8 cellular contexts compared by ENCODE assay signal in genomic region chr20:23358563-23358906, GRCh38. TPM values are rescaled to one million over a fixed set of nuclear protein-coding genes. Genes with fewer than 3 reads are reported as not detected.
A peak's percentile ranks its signal among the peaks of the same experiment; 100 is the strongest.
DNase-seq lines count a peak whose midpoint lies in the region; ATAC-seq and TF ChIP-seq lines count a peak whose summit lies in the region.

No MANE protein-coding gene starts in this region.

- intact Hi-C loops in left lung (cut with DNase I) = no loop called here

- H3K4me3 ChIP-seq in adipocyte (ENCODE audit: low read length) (peak overlapping the region; percentile 96), left lung (peak overlapping the region; percentile 55 to 56), thoracic aorta (peak overlapping the region; percentile 87)

- peak overlapping the region; percentile 92 for H3K4me3 Mint-ChIP-seq in activated T-cell treated with anti-CD3 and anti-CD28 coated beads, Interleukin-2, amount 50 U/mL, for 4 hours

- H3K36me3 ChIP-seq in adipocyte (ENCODE audit: control insufficient read depth, insufficient read depth, low read length, severe bottlenecking) (peaks cover 19% of the 10 kb centered on the region), left lung (peaks cover 0 to 27% of the 10 kb centered on the region in 2 donors), thoracic aorta (peaks cover 6% of the 10 kb centered on the region)

- H3K27me3 Mint-ChIP-seq in activated T-cell treated with anti-CD3 and anti-CD28 coated beads, Interleukin-2, amount 50 U/mL, for 4 hours (ENCODE audit: low read depth) = no peaks in the 10 kb centered on the region

- H3K27me3 ChIP-seq in adipocyte (replicated peaks; ENCODE audit: control insufficient read depth, insufficient read depth, low read length) (no peaks in the 10 kb centered on the region), left lung (no peaks in the 10 kb centered on the region), thoracic aorta (replicated peaks; ENCODE audit: insufficient read depth) (no peaks in the 10 kb centered on the region)

- TF ChIP-seq CTCF in left lung (IDR thresholded peaks at IDR 0.05) (no peak), thoracic aorta (IDR thresholded peaks at IDR 0.05) (no peak)

- H3K4me1 ChIP-seq in adipocyte (ENCODE audit: control insufficient read depth, insufficient read depth, low read length) (peaks cover 30% of the 10 kb centered on the region), left lung (peaks cover 19 to 41% of the 10 kb centered on the region in 2 donors), thoracic aorta (ENCODE audit: control insufficient read depth in 1 of 2, low read depth in 2 of 2) (peaks cover 12 to 32% of the 10 kb centered on the region in 2 donors)

- no peaks in the 10 kb centered on the region for H3K9me3 ChIP-seq in adipocyte (ENCODE audit: control insufficient read depth, low read length)
- no peaks in the 10 kb centered on the region for H3K9me3 ChIP-seq in left lung
- no peaks in the 10 kb centered on the region for H3K9me3 ChIP-seq in thoracic aorta

- peak overlapping the region; percentile 59 for H3K9ac ChIP-seq in adipocyte (ENCODE audit: low read length)

- POLR2A ChIA-PET in HEK293T (lab: Yijun Ruan, JAX) = interaction anchor here (0.8 to 5.7 kb wide), 8 partner anchors 7 to 666 kb away, joined by 3 to 67 read pairs (median 3); partner anchors contain the start of genes NAPB, NXT1 and THBD

- peaks cover 8% of the 10 kb centered on the region for H3K36me3 Mint-ChIP-seq in activated T-cell treated with anti-CD3 and anti-CD28 coated beads, Interleukin-2, amount 50 U/mL, for 4 hours (ENCODE audit: insufficient read depth)

- no peak for DNase-seq in activated T-cell treated with anti-CD3 and anti-CD28 coated beads, Interleukin-2, amount 50 U/mL, for 4 hours
- no peak for DNase-seq in activated T-cell treated with anti-CD3 and anti-CD28 coated beads, Interleukin-2, amount 50 U/mL, for 1 hour
- DNase-seq in adipocyte (ENCODE audit: low read depth) (no peak), left lung (no peak), thoracic aorta (ENCODE audit: low spot score) (no peak), GM19240 (ENCODE audit: insufficient read length, low spot score) (no peak), HEK293T (ENCODE audit: extremely low spot score) (no peak)

- H3K27ac ChIP-seq in left lung (peak overlapping the region; percentile 79 to 94), thoracic aorta (peak overlapping the region; percentile 59 to 97)

- no peak for ATAC-seq in activated T-cell treated with anti-CD3 and anti-CD28 coated beads, Interleukin-2, amount 50 U/mL, for 4 hours
- no peak for ATAC-seq in left lung
- ATAC-seq in thoracic aorta (ENCODE audit: insufficient number of reproducible peaks, low FRiP score, low read depth) = no peak
- ATAC-seq in HG03135 (IDR thresholded peaks at IDR 0.05; ENCODE audit: unreplicated experiment) = no peak

- H3K4me1 Mint-ChIP-seq in activated T-cell treated with anti-CD3 and anti-CD28 coated beads, Interleukin-2, amount 50 U/mL, for 4 hours (ENCODE audit: low read depth) = peaks cover 19% of the 10 kb centered on the region

- CTCF ChIA-PET in HEK293T (lab: Yijun Ruan, JAX) = no interaction called here

- no peaks in the 10 kb centered on the region for H3K9me3 Mint-ChIP-seq in activated T-cell treated with anti-CD3 and anti-CD28 coated beads, Interleukin-2, amount 50 U/mL, for 4 hours

TF ChIP-seq in HEK293T, 16 proteins besides CTCF, POLR2A, EP300 and RAD21:
- TF ChIP-seq BHLHE40 (IDR thresholded peaks at IDR 0.05; ENCODE audit: borderline replicate concordance) (no peak), L3MBTL2 (conservative IDR thresholded peaks at IDR 0.05) (no peak), SUZ12 (IDR thresholded peaks at IDR 0.05) (no peak), ZNF384 (IDR thresholded peaks at IDR 0.05) (no peak), FOXK2 (IDR thresholded peaks at IDR 0.05) (no peak), TARDBP (IDR thresholded peaks at IDR 0.05) (no peak), FOXM1 (IDR thresholded peaks at IDR 0.05; ENCODE audit: borderline replicate concordance) (no peak), LEF1 (IDR thresholded peaks at IDR 0.05; ENCODE audit: borderline replicate concordance) (no peak), FOXA1 (IDR thresholded peaks at IDR 0.05) (no peak), ELF4 (IDR thresholded peaks at IDR 0.05) (no peak), SP1 (IDR thresholded peaks at IDR 0.05) (no peak), HDGF (IDR thresholded peaks at IDR 0.05; ENCODE audit: borderline replicate concordance) (no peak), NFRKB (IDR thresholded peaks at IDR 0.05) (no peak), ARNT (IDR thresholded peaks at IDR 0.05) (no peak), PKNOX1 (IDR thresholded peaks at IDR 0.05) (no peak), CTBP1 (IDR thresholded peaks at IDR 0.05; ENCODE audit: borderline replicate concordance) (no peak)

RNA-seq across cellular contexts. Expression of gene GZF1, which starts 3.4 kb away (rescaled TPM):
- 10 to 100 TPM in 2 of 3 donors, 1 to 10 TPM in 1; 8.5 to 10.3 (median 10.2) TPM for total RNA-seq in activated T-cell treated with anti-CD3 and anti-CD28 coated beads, Interleukin-2, amount 50 U/mL, for 4 hours
- 10 to 100 TPM; 13.4 to 18.0 TPM for total RNA-seq in left lung
- 10 to 100 TPM; 14.5 to 18.9 TPM for total RNA-seq in thoracic aorta

RNA-seq across cellular contexts. Expression of gene NXT1, which starts 7.9 kb away (rescaled TPM):
- total RNA-seq in activated T-cell treated with anti-CD3 and anti-CD28 coated beads, Interleukin-2, amount 50 U/mL, for 4 hours = 10 to 100 TPM; 66.8 to 79.7 (median 75.9) TPM
- total RNA-seq in left lung (10 to 100 TPM; 12.0 to 19.4 TPM), thoracic aorta (10 to 100 TPM; 21.8 to 79.6 TPM)
